Comparison of ENCODE assay signal across 1 cellular context in genomic region chr20:32971703-32972161, GRCh38.
TF ChIP-seq lines count a peak whose summit lies in the region.

No MANE protein-coding gene starts in this region.

TF ChIP-seq in GM23338, 12 proteins besides CTCF, POLR2A, EP300 and RAD21 (continued from another document):
- TF ChIP-seq, protein P1, sequence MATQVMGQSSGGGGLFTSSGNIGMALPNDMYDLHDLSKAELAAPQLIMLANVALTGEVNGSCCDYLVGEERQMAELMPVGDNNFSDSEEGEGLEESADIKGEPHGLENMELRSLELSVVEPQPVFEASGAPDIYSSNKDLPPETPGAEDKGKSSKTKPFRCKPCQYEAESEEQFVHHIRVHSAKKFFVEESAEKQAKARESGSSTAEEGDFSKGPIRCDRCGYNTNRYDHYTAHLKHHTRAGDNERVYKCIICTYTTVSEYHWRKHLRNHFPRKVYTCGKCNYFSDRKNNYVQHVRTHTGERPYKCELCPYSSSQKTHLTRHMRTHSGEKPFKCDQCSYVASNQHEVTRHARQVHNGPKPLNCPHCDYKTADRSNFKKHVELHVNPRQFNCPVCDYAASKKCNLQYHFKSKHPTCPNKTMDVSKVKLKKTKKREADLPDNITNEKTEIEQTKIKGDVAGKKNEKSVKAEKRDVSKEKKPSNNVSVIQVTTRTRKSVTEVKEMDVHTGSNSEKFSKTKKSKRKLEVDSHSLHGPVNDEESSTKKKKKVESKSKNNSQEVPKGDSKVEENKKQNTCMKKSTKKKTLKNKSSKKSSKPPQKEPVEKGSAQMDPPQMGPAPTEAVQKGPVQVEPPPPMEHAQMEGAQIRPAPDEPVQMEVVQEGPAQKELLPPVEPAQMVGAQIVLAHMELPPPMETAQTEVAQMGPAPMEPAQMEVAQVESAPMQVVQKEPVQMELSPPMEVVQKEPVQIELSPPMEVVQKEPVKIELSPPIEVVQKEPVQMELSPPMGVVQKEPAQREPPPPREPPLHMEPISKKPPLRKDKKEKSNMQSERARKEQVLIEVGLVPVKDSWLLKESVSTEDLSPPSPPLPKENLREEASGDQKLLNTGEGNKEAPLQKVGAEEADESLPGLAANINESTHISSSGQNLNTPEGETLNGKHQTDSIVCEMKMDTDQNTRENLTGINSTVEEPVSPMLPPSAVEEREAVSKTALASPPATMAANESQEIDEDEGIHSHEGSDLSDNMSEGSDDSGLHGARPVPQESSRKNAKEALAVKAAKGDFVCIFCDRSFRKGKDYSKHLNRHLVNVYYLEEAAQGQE (IDR thresholded peaks at IDR 0.05; ENCODE audit: unreplicated experiment): no peak
- TF ChIP-seq EZH2phosphoT487 (IDR thresholded peaks at IDR 0.05; ENCODE audit: unreplicated experiment): no peak
- TF ChIP-seq STAT1 (IDR thresholded peaks at IDR 0.05; ENCODE audit: unreplicated experiment): no peak
- no peak for TF ChIP-seq ZNF331 (CRISPR knock-in tag; IDR thresholded peaks at IDR 0.05; ENCODE audit: low read depth)
